In genomic region chr7:5695037-5695708, GRCh38 we compare ENCODE assay signal across 9 cellular contexts.
DNase-seq lines count a peak whose midpoint lies in the region; ATAC-seq and TF ChIP-seq lines count a peak whose summit lies in the region.
"Had no signal": no experiment of that assay in that cellular context is flagged by ENCODE, and none has a peak within 500 bp of the region (broad histone marks: within the 10 kb centered on the region; RNA-seq: fewer than 3 reads in every experiment).

No MANE protein-coding gene starts in this region.

- H3K4me1 ChIP-seq in esophagus muscularis mucosa = peaks cover 92 to 100% (median 100%) of the 10 kb centered on the region in 4 donors
- peaks cover 67 to 74% (median 71%) of the 10 kb centered on the region in 4 donors for H3K4me1 ChIP-seq in upper lobe of left lung

- intact Hi-C loops in esophagus muscularis mucosa (cut with DNase I) = no loop called here
- intact Hi-C loops in posterior vena cava (cut with DNase I) = no loop called here

- 31% methylated on average over 9 of the region's 19 CpGs for WGBS in esophagus muscularis mucosa
- WGBS in upper lobe of left lung, 2 donors = 56 to 59% methylated on average over 19 of the region's 19 CpGs

- peak; percentile 43 for DNase-seq in NK-92 treated with Interleukin-12 subunit alpha and Interleukin-12 subunit beta, amount 100 ng/mL, for 24 hours (lab: John Stamatoyannopoulos, UW)
- DNase-seq in NK-92 (lab: John Stamatoyannopoulos, UW; ENCODE audit: unreplicated experiment) = no peak
- peak; percentile 86 for DNase-seq in activated CD8-positive, alpha-beta memory T cell treated with anti-CD3 and anti-CD28 coated beads for 24 hours
- no peak for DNase-seq in esophagus muscularis mucosa (ENCODE audit: extremely low spot score)
- peak; percentile 87 for DNase-seq in posterior vena cava (ENCODE audit: low spot score)
- DNase-seq in upper lobe of left lung = peak in 1 of 2 donors; percentile 42
- no peak for DNase-seq in NCI-H2081 treated with DMSO at 0.1 percent for 48 hours (lab: John Stamatoyannopoulos, UW)

- H3K27ac ChIP-seq in esophagus muscularis mucosa (replicated peaks in 1 of 4) (peak overlapping the region; percentile 91 to 96 (median 92)), upper lobe of left lung (peak overlapping the region; percentile 64 to 85 (median 78))
- H3K27ac ChIP-seq: 22Rv1 had no signal

- TF ChIP-seq CTCF in esophagus muscularis mucosa (IDR thresholded peaks at IDR 0.05) (no peak), upper lobe of left lung (IDR thresholded peaks at IDR 0.05) (no peak)

- H3K36me3 ChIP-seq in esophagus muscularis mucosa = no peaks in the 10 kb centered on the region
- peaks cover 0 to 4% (median 0%) of the 10 kb centered on the region in 4 donors for H3K36me3 ChIP-seq in upper lobe of left lung

- ATAC-seq in HG03565 (IDR thresholded peaks at IDR 0.05; ENCODE audit: unreplicated experiment) = peak; percentile 34
- ATAC-seq in upper lobe of left lung (ENCODE audit: low FRiP score in 2 of 2) = peak; percentile 37 to 63

- H3K9me3 ChIP-seq in esophagus muscularis mucosa (no peaks in the 10 kb centered on the region), upper lobe of left lung (no peaks in the 10 kb centered on the region)

- TF ChIP-seq POLR2A in esophagus muscularis mucosa (IDR thresholded peaks at IDR 0.05; ENCODE audit: low read depth) (peak; percentile 68), upper lobe of left lung (IDR thresholded peaks at IDR 0.05) (peak in 1 of 4 donors; percentile 57)

- H3K4me3 ChIP-seq in esophagus muscularis mucosa = peak overlapping the region; percentile 48 to 62 (median 59)
- no peak overlapping the region for H3K4me3 ChIP-seq in upper lobe of left lung

- H3K27me3 ChIP-seq in esophagus muscularis mucosa = no peaks in the 10 kb centered on the region
- no peaks in the 10 kb centered on the region for H3K27me3 ChIP-seq in upper lobe of left lung

- TF ChIP-seq EP300 in esophagus muscularis mucosa (IDR thresholded peaks at IDR 0.05) (peak; percentile 75), upper lobe of left lung (IDR thresholded peaks at IDR 0.05) (no peak)

Comparison
In these comparisons a context has a peak if more than half of its experiments do, and no peak if none do; other contexts are left out.
1. DNase-seq: peak in NK-92 treated with Interleukin-12 subunit alpha and Interleukin-12 subunit beta, amount 100 ng/mL, for 24 hours (single experiment), activated CD8-positive, alpha-beta memory T cell treated with anti-CD3 and anti-CD28 coated beads for 24 hours (single experiment) and posterior vena cava (single experiment); none in NK-92 (single experiment), esophagus muscularis mucosa (single experiment) and NCI-H2081 treated with DMSO at 0.1 percent for 48 hours (single experiment).
2. H3K4me3 ChIP-seq: peak in esophagus muscularis mucosa (4 of 4); none in upper lobe of left lung (0 of 4).